In the genomic region with DNA sequence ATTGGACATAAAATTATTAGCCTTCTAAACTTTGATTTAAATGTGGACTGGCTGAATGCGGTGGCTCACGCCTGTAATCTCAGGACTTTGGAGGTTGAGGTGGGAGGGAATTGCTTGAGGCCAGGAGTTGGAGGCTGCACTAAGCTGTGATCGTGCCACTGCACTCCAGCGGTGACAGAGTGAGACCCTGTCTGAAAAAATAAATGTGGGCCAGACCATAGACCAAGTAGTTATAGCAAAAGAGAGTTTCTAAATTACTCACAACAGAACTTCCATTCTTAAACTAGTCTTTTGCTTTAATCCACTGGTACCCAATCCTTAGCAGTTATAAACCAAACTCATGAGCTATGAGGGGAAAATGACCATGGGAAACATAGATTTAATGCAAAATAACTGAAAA, we compare ENCODE assay signal across 13 cellular contexts. TPM values are rescaled to one million over a fixed set of nuclear protein-coding genes. Genes with fewer than 3 reads are reported as not detected.
DNase-seq lines count a peak whose midpoint lies in the region; ATAC-seq, FAIRE-seq and TF ChIP-seq lines count a peak whose summit lies in the region.
"Had no signal": no experiment of that assay in that cellular context is flagged by ENCODE, and none has a peak within 500 bp of the region (broad histone marks: within the 10 kb centered on the region; RNA-seq: fewer than 3 reads in every experiment).

No MANE protein-coding gene starts in this region.

- peaks cover 65% of the 10 kb centered on the region for H3K4me1 ChIP-seq in CD4-positive, CD25-positive, alpha-beta regulatory T cell (ENCODE audit: control insufficient read depth, insufficient read depth, low read length, poor library complexity, severe bottlenecking)
- H3K4me1 ChIP-seq in right atrium auricular region, result peaks cover 0 to 13% of the 10 kb centered on the region in 2 donors

- H3K27ac ChIP-seq in CD4-positive, CD25-positive, alpha-beta regulatory T cell (ENCODE audit: insufficient read depth, low read length, poor library complexity, severe bottlenecking), result peak overlapping the region; percentile 51
- H3K27ac ChIP-seq in right atrium auricular region, result no peak overlapping the region

- TF ChIP-seq CTCF in D721Med (IDR thresholded peaks at IDR 0.05; ENCODE audit: insufficient read depth, missing control alignments), result no peak
- TF ChIP-seq CTCF in right atrium auricular region (IDR thresholded peaks at IDR 0.05), result no peak

- no peaks in the 10 kb centered on the region for H3K27me3 ChIP-seq in CD4-positive, CD25-positive, alpha-beta regulatory T cell (ENCODE audit: control insufficient read depth, insufficient read depth, low read length)
- no peaks in the 10 kb centered on the region for H3K27me3 ChIP-seq in right atrium auricular region

- H3K27me3 Mint-ChIP-seq in CD4-positive, CD25-positive, alpha-beta regulatory T cell, result no peaks in the 10 kb centered on the region
- H3K27me3 Mint-ChIP-seq in activated CD8-positive, alpha-beta T cell treated with anti-CD3 and anti-CD28 coated beads, Interleukin-2, amount 10 ng/mL, durations not matched to agents 7 days and 5 days (ENCODE audit: low read depth), result no peaks in the 10 kb centered on the region

- FAIRE-seq in D721Med (lab: Jason Lieb, UNC), result no peak
- FAIRE-seq: urothelium cell line had no signal

- DNase-seq in CD4-positive, CD25-positive, alpha-beta regulatory T cell, result no peak
- no peak for DNase-seq in activated CD8-positive, alpha-beta T cell treated with anti-CD3 and anti-CD28 coated beads, Interleukin-2, amount 10 ng/mL, durations not matched to agents 7 days and 5 days
- DNase-seq in amygdala (lab: John Stamatoyannopoulos, UW) (no peak), D721Med (ENCODE audit: insufficient read length, low spot score) (no peak), right atrium auricular region (ENCODE audit: low spot score) (no peak)
- no peak for DNase-seq in NK-92 treated with Interleukin-12 subunit alpha and Interleukin-12 subunit beta, amount 100 ng/mL, for 24 hours (lab: John Stamatoyannopoulos, UW)
- DNase-seq: head of caudate nucleus, left ventricle myocardium superior, NCI-H524 treated with DMSO at 0.1 percent for 48 hours, nucleus accumbens had no signal

- ATAC-seq in CD4-positive, CD25-positive, alpha-beta regulatory T cell (ENCODE audit: low read depth in 2 of 2), result no peak
- ATAC-seq in GM18519 (IDR thresholded peaks at IDR 0.05; ENCODE audit: low FRiP score, unreplicated experiment) (peak; percentile 53), HG02798 (IDR thresholded peaks at IDR 0.05; ENCODE audit: poor library complexity, unreplicated experiment) (peak; percentile 47)
- ATAC-seq in activated CD8-positive, alpha-beta T cell treated with anti-CD3 and anti-CD28 coated beads, Interleukin-2, amount 10 ng/mL, durations not matched to agents 7 days and 5 days, result no peak
- ATAC-seq: left ventricle myocardium superior had no signal

- POLR2A ChIA-PET in activated CD8-positive, alpha-beta T cell treated with anti-CD3 and anti-CD28 coated beads, Interleukin-2, amount 10 ng/mL, durations not matched to agents 7 days and 5 days (lab: Charles Lee), result interaction anchor here (0.6 to 0.9 kb wide), 2 partner anchors 147 to 178 kb away, joined by 3 to 4 read pairs; no protein-coding TSS in a partner anchor

- H3K4me1 Mint-ChIP-seq in CD4-positive, CD25-positive, alpha-beta regulatory T cell, result peaks cover 38 to 75% (median 49%) of the 10 kb centered on the region in 4 donors
- H3K4me1 Mint-ChIP-seq in activated CD8-positive, alpha-beta T cell treated with anti-CD3 and anti-CD28 coated beads, Interleukin-2, amount 10 ng/mL, durations not matched to agents 7 days and 5 days (ENCODE audit: low read depth), result peaks cover 52% of the 10 kb centered on the region

- no peaks in the 10 kb centered on the region for H3K9me3 ChIP-seq in CD4-positive, CD25-positive, alpha-beta regulatory T cell (ENCODE audit: control insufficient read depth in 2 of 2, low read length in 2 of 2)
- no peaks in the 10 kb centered on the region for H3K9me3 ChIP-seq in right atrium auricular region

- H3K4me3 ChIP-seq in CD4-positive, CD25-positive, alpha-beta regulatory T cell (ENCODE audit: low read depth, low read length), result peak overlapping the region; percentile 57
- H3K4me3 ChIP-seq in right atrium auricular region, result no peak overlapping the region

- H3K36me3 ChIP-seq in CD4-positive, CD25-positive, alpha-beta regulatory T cell (ENCODE audit: control insufficient read depth, insufficient read depth, low read length), result peaks cover 15% of the 10 kb centered on the region
- no peaks in the 10 kb centered on the region for H3K36me3 ChIP-seq in right atrium auricular region

- H3K27ac Mint-ChIP-seq in CD4-positive, CD25-positive, alpha-beta regulatory T cell, result peak overlapping the region in 1 of 3 donors; percentile 44
- H3K27ac Mint-ChIP-seq in activated CD8-positive, alpha-beta T cell treated with anti-CD3 and anti-CD28 coated beads, Interleukin-2, amount 10 ng/mL, durations not matched to agents 7 days and 5 days, result peak overlapping the region; percentile 52

- H3K36me3 Mint-ChIP-seq in CD4-positive, CD25-positive, alpha-beta regulatory T cell, result peaks cover 9% of the 10 kb centered on the region
- H3K36me3 Mint-ChIP-seq in activated CD8-positive, alpha-beta T cell treated with anti-CD3 and anti-CD28 coated beads, Interleukin-2, amount 10 ng/mL, durations not matched to agents 7 days and 5 days (ENCODE audit: low read depth), result peaks cover 28% of the 10 kb centered on the region

- CTCF ChIA-PET in activated CD8-positive, alpha-beta T cell treated with anti-CD3 and anti-CD28 coated beads, Interleukin-2, amount 10 ng/mL, durations not matched to agents 7 days and 5 days (lab: Charles Lee), result interaction anchor here (0.8 to 1.2 kb wide), 3 partner anchors 88 to 147 kb away, joined by 3 to 8 read pairs (median 5); no protein-coding TSS in a partner anchor

- H3K9me3 Mint-ChIP-seq in CD4-positive, CD25-positive, alpha-beta regulatory T cell, result no peaks in the 10 kb centered on the region
- no peaks in the 10 kb centered on the region for H3K9me3 Mint-ChIP-seq in activated CD8-positive, alpha-beta T cell treated with anti-CD3 and anti-CD28 coated beads, Interleukin-2, amount 10 ng/mL, durations not matched to agents 7 days and 5 days (ENCODE audit: insufficient read depth)

- peak overlapping the region in 2 of 4 donors; percentile 42 to 54 for H3K4me3 Mint-ChIP-seq in CD4-positive, CD25-positive, alpha-beta regulatory T cell
- no peak overlapping the region for H3K4me3 Mint-ChIP-seq in activated CD8-positive, alpha-beta T cell treated with anti-CD3 and anti-CD28 coated beads, Interleukin-2, amount 10 ng/mL, durations not matched to agents 7 days and 5 days

RNA-seq across cellular contexts. Expression of a gene that starts 35.2 kb away (rescaled TPM):
- 143 TPM for total RNA-seq in CD4-positive, CD25-positive, alpha-beta regulatory T cell
- 10 to 100 TPM; 72.8 to 91.3 (median 78.2) TPM for polyA plus RNA-seq in CD4-positive, CD25-positive, alpha-beta regulatory T cell
- 100 to 1,000 TPM; 132 to 133 TPM for total RNA-seq in activated CD8-positive, alpha-beta T cell treated with anti-CD3 and anti-CD28 coated beads, Interleukin-2, amount 10 ng/mL, durations not matched to agents 7 days and 5 days
- 10 to 100 TPM; 62.1 to 72.8 TPM for total RNA-seq in right atrium auricular region

Comparison
In these comparisons a context has a peak if more than half of its experiments do, and no peak if none do; other contexts are left out.
1. ATAC-seq: peak in GM18519 (single experiment) and HG02798 (single experiment); none in CD4-positive, CD25-positive, alpha-beta regulatory T cell (0 of 2) and activated CD8-positive, alpha-beta T cell treated with anti-CD3 and anti-CD28 coated beads, Interleukin-2, amount 10 ng/mL, durations not matched to agents 7 days and 5 days (single experiment).